In the genomic region with DNA sequence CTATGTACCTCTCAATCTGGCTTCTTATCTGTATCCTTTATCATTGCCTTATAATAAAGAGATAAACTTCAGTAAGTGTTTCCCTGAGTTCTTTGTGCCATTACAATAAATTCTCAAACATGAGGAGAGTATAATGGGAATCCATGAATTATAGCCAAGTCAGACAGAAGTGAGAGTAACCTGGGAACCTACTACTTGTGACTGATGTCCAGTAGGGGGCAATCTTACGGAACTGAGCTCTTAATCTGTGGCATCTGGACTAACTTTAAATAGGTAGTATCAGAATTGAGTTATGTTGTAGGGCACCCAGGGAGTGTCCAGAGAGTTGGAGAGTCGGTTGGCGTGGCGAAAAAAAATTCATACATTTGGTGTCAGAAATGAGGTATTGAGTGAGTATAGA, we compare ENCODE assay signal across 8 cellular contexts.
DNase-seq lines count a peak whose midpoint lies in the region; ATAC-seq and TF ChIP-seq lines count a peak whose summit lies in the region.

No MANE protein-coding gene starts in this region.

- H3K36me3 ChIP-seq in OCI-LY3 (replicated peaks; ENCODE audit: low read depth, low read length) (no peaks in the 10 kb centered on the region), gastrocnemius medialis (no peaks in the 10 kb centered on the region)

- H4K20me1 ChIP-seq in OCI-LY3 (ENCODE audit: insufficient read depth, low read length) = no peaks in the 10 kb centered on the region

- H3K9ac ChIP-seq in OCI-LY3 (ENCODE audit: low read length) = no peak overlapping the region

- DNase-seq in DMS53 treated with DMSO at 0.1 percent for 48 hours (lab: John Stamatoyannopoulos, UW; ENCODE audit: unreplicated experiment) (peak; percentile 14), iPS-NIHi11 (ENCODE audit: low spot score) (peak; percentile 52), gastrocnemius medialis (no peak)
- DNase-seq in activated CD4-positive, alpha-beta T cell treated with anti-CD3 and anti-CD28 coated beads, Interleukin-2, amount 50 U/mL, for 4 hours = no peak
- no peak for DNase-seq in stimulated activated CD4-positive, alpha-beta T cell treated with anti-CD3 and anti-CD28 coated beads, Interleukin-4, amount 100 ng/mL, for 1 hour

- H3K27ac ChIP-seq in OCI-LY3 (ENCODE audit: low read length) (no peak overlapping the region), gastrocnemius medialis (no peak overlapping the region)

- no peaks in the 10 kb centered on the region for H3K79me2 ChIP-seq in OCI-LY3 (ENCODE audit: low read length)

- TF ChIP-seq POLR2A in gastrocnemius medialis (IDR thresholded peaks at IDR 0.05) = no peak

- in situ Hi-C loops in gastrocnemius medialis (cut with MboI; ENCODE audit: low sequenced_read_pairs in 4 of 4) = no loop called here

- H3K4me2 ChIP-seq in OCI-LY3 (ENCODE audit: low read length) = no peak overlapping the region

- H3K4me1 ChIP-seq in OCI-LY3 (ENCODE audit: low read length) (no peaks in the 10 kb centered on the region), gastrocnemius medialis (no peaks in the 10 kb centered on the region)

- H3K27me3 ChIP-seq in OCI-LY3 (ENCODE audit: low read depth, low read length) = no peaks in the 10 kb centered on the region
- no peaks in the 10 kb centered on the region for H3K27me3 ChIP-seq in gastrocnemius medialis

- intact Hi-C loops in gastrocnemius medialis (cut with DNase I; ENCODE audit: low total_unique reads) = loop anchor here (5.0 kb wide), 1 partner anchor 515 kb away; no protein-coding TSS in a partner anchor

- 0 out of 2 replicates have a peak overlapping the region, but pooled peaks have one; percentile 18 for H2AFZ ChIP-seq in OCI-LY3 (ENCODE audit: low read depth, low read length)

- ATAC-seq in HG02642 (IDR thresholded peaks at IDR 0.05; ENCODE audit: poor library complexity, unreplicated experiment) (peak; percentile 76), gastrocnemius medialis (no peak), HG03280 (IDR thresholded peaks at IDR 0.05; ENCODE audit: unreplicated experiment) (no peak)

- no peak overlapping the region for H3K4me3 ChIP-seq in OCI-LY3 (ENCODE audit: low read length)
- no peak overlapping the region for H3K4me3 ChIP-seq in gastrocnemius medialis

- TF ChIP-seq CTCF in OCI-LY3 (IDR thresholded peaks at IDR 0.05; ENCODE audit: low read depth, low read length) (peak; percentile 70), gastrocnemius medialis (IDR thresholded peaks at IDR 0.05 in 4 of 5, conservative IDR thresholded peaks at IDR 0.05 in 1 of 5) (no peak)

- H3K9me3 ChIP-seq in OCI-LY3 (ENCODE audit: insufficient read depth, low read length) (no peaks in the 10 kb centered on the region), gastrocnemius medialis (no peaks in the 10 kb centered on the region)

Comparison
In these comparisons a context has a peak if more than half of its experiments do, and no peak if none do; other contexts are left out.
1. DNase-seq: peak in DMS53 treated with DMSO at 0.1 percent for 48 hours (single experiment) and iPS-NIHi11 (single experiment); none in gastrocnemius medialis (0 of 2), activated CD4-positive, alpha-beta T cell treated with anti-CD3 and anti-CD28 coated beads, Interleukin-2, amount 50 U/mL, for 4 hours (0 of 2) and stimulated activated CD4-positive, alpha-beta T cell treated with anti-CD3 and anti-CD28 coated beads, Interleukin-4, amount 100 ng/mL, for 1 hour (single experiment).